Comparison of ENCODE assay signal across 8 cellular contexts in the genomic region with DNA sequence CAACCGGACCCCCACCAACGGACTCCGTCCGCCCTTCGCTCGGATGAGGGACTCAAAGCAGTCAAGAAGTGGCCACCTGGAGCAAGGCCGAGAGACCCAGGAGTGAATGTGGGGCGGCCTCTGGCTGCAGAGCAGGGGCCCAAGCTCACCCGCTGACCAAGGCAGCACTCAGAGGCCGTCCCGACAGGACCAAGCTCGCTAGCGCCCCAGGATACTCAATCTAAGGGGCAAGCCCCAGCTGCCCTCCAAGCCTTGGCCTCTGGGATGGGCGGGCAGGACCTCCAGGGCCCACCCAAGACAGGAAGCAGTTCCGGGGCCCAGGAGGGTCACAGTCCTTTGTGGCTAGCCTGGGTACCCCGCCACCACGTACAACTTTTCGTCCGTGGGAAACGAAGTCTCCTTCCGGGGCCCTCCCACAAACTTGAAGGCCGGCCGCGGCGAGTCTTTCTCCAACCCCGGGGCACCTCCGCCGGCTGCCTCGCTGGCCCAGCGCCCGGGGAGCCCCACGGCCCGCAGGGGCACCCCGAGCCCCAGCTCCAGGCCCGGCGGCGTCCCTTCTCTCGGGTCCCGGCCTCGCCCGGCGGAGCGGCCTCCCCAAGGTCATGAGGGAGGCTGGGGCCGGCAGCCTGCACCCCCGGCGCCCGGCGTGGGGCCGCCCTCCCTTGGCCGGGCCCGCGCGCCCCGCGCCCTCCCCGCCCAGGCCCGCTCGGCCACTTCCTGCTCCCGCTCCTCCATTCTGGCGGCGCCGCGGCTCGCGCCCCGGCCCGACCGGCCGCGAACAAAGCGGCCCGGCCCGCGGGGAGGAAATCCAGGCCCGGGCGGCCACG. TPM values are rescaled to one million over a fixed set of nuclear protein-coding genes. Genes with fewer than 3 reads are reported as not detected.
DNase-seq lines count a peak whose midpoint lies in the region; ATAC-seq, FAIRE-seq and TF ChIP-seq lines count a peak whose summit lies in the region.

No MANE protein-coding gene starts in this region.

- H3K4me1 Mint-ChIP-seq in Caco-2 (ENCODE audit: low read depth, unreplicated experiment), result no peaks in the 10 kb centered on the region

- H3K9me2 ChIP-seq in OCI-LY7 (ENCODE audit: insufficient read depth, low read length), result no peaks in the 10 kb centered on the region

- H3K27ac ChIP-seq in OCI-LY7 (ENCODE audit: low read depth, low read length, poor library complexity, severe bottlenecking), result no peak overlapping the region
- peak overlapping the region; percentile 65 for H3K27ac ChIP-seq in colonic mucosa
- H3K27ac ChIP-seq in lower lobe of right lung, result peak overlapping the region; percentile 70
- peak overlapping the region in 3 of 4 donors; percentile 67 to 90 (median 88) for H3K27ac ChIP-seq in tibial nerve

- ATAC-seq in GM21528 (IDR thresholded peaks at IDR 0.05; ENCODE audit: low FRiP score, unreplicated experiment), result peak; percentile 33
- peak; percentile 5 to 12 for ATAC-seq in lower lobe of right lung
- no peak for ATAC-seq in HG02588 (IDR thresholded peaks at IDR 0.05; ENCODE audit: unreplicated experiment)

- CTCF ChIA-PET in Caco-2 (lab: Charles Lee), result interaction anchor here (0.8 to 1.5 kb wide), 4 partner anchors 20 to 31 kb away, joined by 3 to 9 read pairs (median 6); no protein-coding TSS in a partner anchor
- CTCF ChIA-PET in OCI-LY7 (lab: Charles Lee; ENCODE audit: unreplicated experiment), result no interaction called here

- no peaks in the 10 kb centered on the region for H3K27me3 Mint-ChIP-seq in Caco-2 (ENCODE audit: insufficient read depth, unreplicated experiment)

- peaks cover 5% of the 10 kb centered on the region for H3K36me3 Mint-ChIP-seq in Caco-2 (ENCODE audit: insufficient read depth, unreplicated experiment)

- peak overlapping the region; percentile 88 to 89 for H3K9ac ChIP-seq in colonic mucosa (ENCODE audit: low read depth in 2 of 2, low read length in 2 of 2)

- FAIRE-seq in RCC 7860 (lab: Jason Lieb, UNC), result no peak

- no peak for TF ChIP-seq EP300 in tibial nerve (IDR thresholded peaks at IDR 0.05)

- peak in 1 of 2 experiments; percentile 48 for DNase-seq in Caco-2
- DNase-seq in OCI-LY7 (ENCODE audit: low spot score), result peak; percentile 58
- peak; percentile 58 for DNase-seq in colonic mucosa
- DNase-seq in lower lobe of right lung, result peak; percentile 64
- DNase-seq in tibial nerve (ENCODE audit: low spot score in 2 of 2), result no peak
- no peak for DNase-seq in RCC 7860 (ENCODE audit: low spot score)

- no peaks in the 10 kb centered on the region for H3K79me2 ChIP-seq in OCI-LY7 (ENCODE audit: insufficient read depth, low read depth, low read length)

- 1 to 2% methylated on average over 23 to 32 of the region's 77 CpGs for WGBS in tibial nerve, 2 donors

- BruUV-seq in Caco-2 (replicated peaks; lab: Mats Ljungman, UMichigan) (no TSS peak), OCI-LY7 (replicated peaks; lab: Mats Ljungman, UMichigan) (no TSS peak)

- no peaks in the 10 kb centered on the region for H3K9me3 Mint-ChIP-seq in Caco-2 (ENCODE audit: unreplicated experiment)

- peak overlapping the region; percentile 100 for H3K4me2 ChIP-seq in OCI-LY7 (ENCODE audit: low read length)

- H3K36me3 ChIP-seq in Caco-2 (ENCODE audit: control insufficient read depth, insufficient read depth, low read length) (no peaks in the 10 kb centered on the region), OCI-LY7 (ENCODE audit: insufficient read depth, low read length) (peaks cover 4% of the 10 kb centered on the region; the same call in 1 of the 2 replicates), colonic mucosa (peaks cover 8% of the 10 kb centered on the region), lower lobe of right lung (peaks cover 23% of the 10 kb centered on the region), tibial nerve (peaks cover 0 to 27% (median 7%) of the 10 kb centered on the region in 3 donors)

- no peak overlapping the region for H3K27ac Mint-ChIP-seq in Caco-2 (ENCODE audit: unreplicated experiment)

- H3K4me1 ChIP-seq in Caco-2, result peaks cover 38% of the 10 kb centered on the region
- peaks cover 21% of the 10 kb centered on the region for H3K4me1 ChIP-seq in OCI-LY7 (ENCODE audit: insufficient read depth, low read length, poor library complexity, severe bottlenecking)
- peaks cover 29% of the 10 kb centered on the region for H3K4me1 ChIP-seq in colonic mucosa
- H3K4me1 ChIP-seq in lower lobe of right lung, result peaks cover 80% of the 10 kb centered on the region
- H3K4me1 ChIP-seq in tibial nerve, result peaks cover 0 to 84% (median 40%) of the 10 kb centered on the region in 4 donors

- no peaks in the 10 kb centered on the region for H3K27me3 ChIP-seq in Caco-2 (replicated peaks; ENCODE audit: control insufficient read depth, insufficient read depth, low read length)
- H3K27me3 ChIP-seq in colonic mucosa, result no peaks in the 10 kb centered on the region
- no peaks in the 10 kb centered on the region for H3K27me3 ChIP-seq in lower lobe of right lung (ENCODE audit: low read depth)
- no peaks in the 10 kb centered on the region for H3K27me3 ChIP-seq in tibial nerve

- TF ChIP-seq CTCF in Caco-2 (IDR thresholded peaks at IDR 0.05; ENCODE audit: insufficient read depth in 1 of 2, low read depth in 1 of 2, low read length in 1 of 2, severe bottlenecking in 1 of 2, unreplicated experiment in 1 of 2), result no peak
- no peak for TF ChIP-seq CTCF in OCI-LY7 (conservative IDR thresholded peaks at IDR 0.05; ENCODE audit: low read length)
- no peak for TF ChIP-seq CTCF in colonic mucosa (IDR thresholded peaks at IDR 0.05)
- no peak for TF ChIP-seq CTCF in lower lobe of right lung (IDR thresholded peaks at IDR 0.05)
- no peak for TF ChIP-seq CTCF in tibial nerve (IDR thresholded peaks at IDR 0.05)

- H3K4me3 ChIP-seq in Caco-2 (ENCODE audit: low read depth, low read length) (peak overlapping the region; percentile 74), OCI-LY7 (ENCODE audit: low read depth, low read length, poor library complexity, severe bottlenecking) (peak overlapping the region; percentile 93), colonic mucosa (peak overlapping the region; percentile 62), lower lobe of right lung (peak overlapping the region; percentile 71), tibial nerve (peak overlapping the region; percentile 50 to 84 (median 54))

- 0 out of 2 replicates have a peak overlapping the region, but pooled peaks have one; percentile 3 for H2AFZ ChIP-seq in OCI-LY7 (ENCODE audit: low read length)

- no peak for TF ChIP-seq POLR2A in tibial nerve (IDR thresholded peaks at IDR 0.05)

- POLR2A ChIA-PET in Caco-2 (lab: Charles Lee), result interaction anchor here (0.7 kb wide), 1 partner anchor 42 kb away, joined by 4 read pairs; a partner anchor contains a TSS
- POLR2A ChIA-PET in OCI-LY7 (lab: Charles Lee), result no interaction called here

- H3K9me3 ChIP-seq in Caco-2, result no peaks in the 10 kb centered on the region
- no peaks in the 10 kb centered on the region for H3K9me3 ChIP-seq in OCI-LY7 (ENCODE audit: low read length)
- no peaks in the 10 kb centered on the region for H3K9me3 ChIP-seq in colonic mucosa
- H3K9me3 ChIP-seq in lower lobe of right lung, result no peaks in the 10 kb centered on the region
- no peaks in the 10 kb centered on the region for H3K9me3 ChIP-seq in tibial nerve

- peak overlapping the region; percentile 77 for H3K4me3 Mint-ChIP-seq in Caco-2 (ENCODE audit: unreplicated experiment)

- peaks cover 9% of the 10 kb centered on the region; the same call in 1 of the 2 replicates for H4K20me1 ChIP-seq in OCI-LY7 (ENCODE audit: insufficient read depth, low read length)

- intact Hi-C loops in Caco-2 (cut with micrococcal nuclease; ENCODE audit: unreplicated experiment) (no loop called here), OCI-LY7 (cut with micrococcal nuclease; ENCODE audit: unreplicated experiment) (loop anchor here (1.0 kb wide), 1 partner anchor 42 kb away; a partner anchor contains a TSS), colonic mucosa (cut with DNase I) (no loop called here), lower lobe of right lung (cut with DNase I) (no loop called here)

RNA-seq across cellular contexts. Expression of a gene that starts 0.7 kb away (rescaled TPM):
- total RNA-seq in Caco-2 (2022) (110 and 111 TPM in 2 replicates), OCI-LY7 (2022) (108 and 109 TPM in 2 replicates), colonic mucosa (100 to 1,000 TPM; 117 to 181 TPM), lower lobe of right lung (154 TPM), tibial nerve (100 to 1,000 TPM; 130 to 199 (median 144) TPM)
- total RNA-seq in OCI-LY7 (2014; rRNA removed; shearing (Covaris generic)), result 75.4 and 83.0 TPM in 2 replicates

RNA-seq across cellular contexts. Expression of a gene that starts 6.0 kb away (rescaled TPM):
- total RNA-seq in Caco-2 (2022) (9.1 and 9.7 TPM in 2 replicates), OCI-LY7 (2022) (1.9 and 2.4 TPM in 2 replicates), colonic mucosa (1 to 10 TPM; 6.6 to 7.0 TPM), lower lobe of right lung (13.1 TPM), tibial nerve (10 to 100 TPM in 1 of 4 donors, 1 to 10 TPM in 3; 5.9 to 12.3 (median 6.7) TPM)
- 0.98 and 2.4 TPM in 2 replicates for total RNA-seq in OCI-LY7 (2014; rRNA removed; shearing (Covaris generic))

RNA-seq across cellular contexts. Expression of a gene that starts 41.9 kb away (rescaled TPM):
- total RNA-seq in Caco-2 (2022), result 99.3 and 105 TPM in 2 replicates
- 215 and 244 TPM in 2 replicates for total RNA-seq in OCI-LY7 (2014; rRNA removed; shearing (Covaris generic))
- 88.3 and 111 TPM in 2 replicates for total RNA-seq in OCI-LY7 (2022)
- total RNA-seq in colonic mucosa, result 100 to 1,000 TPM in 1 of 2 donors, 10 to 100 TPM in 1; 58.8 to 153 TPM
- 66.3 TPM for total RNA-seq in lower lobe of right lung
- total RNA-seq in tibial nerve, result 100 to 1,000 TPM; 260 to 422 (median 378) TPM

Comparison
In these comparisons a context has a peak if more than half of its experiments do, and no peak if none do; other contexts are left out.
1. DNase-seq: peak in OCI-LY7 (single experiment), colonic mucosa (single experiment) and lower lobe of right lung (single experiment); none in tibial nerve (0 of 2) and RCC 7860 (single experiment).
2. Peak in every context shown above with its lines, with median percentiles within 50 percentile points of each other: H3K4me3 ChIP-seq.